In genomic region chr7:19872094-19872493, GRCh38 we compare ENCODE assay signal across 30 cellular contexts.
"Had no signal": no experiment of that assay in that cellular context is flagged by ENCODE, and none has a peak within 500 bp of the region (broad histone marks: within the 10 kb centered on the region; RNA-seq: fewer than 3 reads in every experiment).

No MANE protein-coding gene starts in this region.

- H3K4me2 ChIP-seq: smooth muscle cell had no signal

- FAIRE-seq: urothelium cell line had no signal

- H3K4me1 ChIP-seq: parathyroid adenoma, psoas muscle, spleen, suprapubic skin, testis, tibial artery, transverse colon, upper lobe of left lung, vagina had no signal

- H3K4me3 ChIP-seq: psoas muscle, skin epidermis, smooth muscle cell, spleen, suprapubic skin, testis, tibial artery, transverse colon, upper lobe of left lung, vagina had no signal

- H3K9me3 ChIP-seq: neutrophil, psoas muscle, spleen, suprapubic skin, testis, tibial artery, transverse colon, upper lobe of left lung, vagina had no signal

- DNase-seq: naive thymus-derived CD8-positive, alpha-beta T cell; nephron progenitor cell; nucleus accumbens; posterior cingulate gyrus; psoas muscle; right cardiac atrium; spleen; stimulated activated CD4-positive, alpha-beta T cell treated with anti-CD3 and anti-CD28 coated beads, Interleukin-12 subunit alpha, Interleukin-12 subunit beta, amount 100 ng/mL, for 4 hours; stimulated activated CD4-positive, alpha-beta T cell treated with anti-CD3 and anti-CD28 coated beads, Interleukin-1b, Interleukin-23, amount 100 ng/mL, for 48 hours; stimulated activated CD4-positive, alpha-beta T cell treated with anti-CD3 and anti-CD28 coated beads, Interleukin-4, amount 100 ng/mL, for 1 hour; stimulated activated CD4-positive, alpha-beta T cell treated with anti-CD3 and anti-CD28 coated beads, Interleukin-4, amount 100 ng/mL, for 4 hours; stimulated activated CD8-positive, alpha-beta memory T cell treated with anti-CD3 and anti-CD28 coated beads, Interleukin-4, amount 100 ng/mL, for 48 hours; stimulated activated naive CD4-positive, alpha-beta T cell; stimulated activated naive CD8-positive, alpha-beta T cell treated with anti-CD3 and anti-CD28 coated beads, Interleukin-15, amount 100 ng/mL, for 72 hours; stimulated activated naive CD8-positive, alpha-beta T cell treated with anti-CD3 and anti-CD28 coated beads, Interleukin-15, Interleukin-2, amounts not matched to agents 100 U/mL and 50 U/mL, for 24 hours; substantia nigra; testis; tibial artery; transverse colon; upper lobe of left lung had no signal

- H3K27me3 ChIP-seq: neutrophil, spleen, suprapubic skin, testis, tibial artery, transverse colon, upper lobe of left lung, vagina had no signal

- H3K9ac ChIP-seq: parathyroid adenoma had no signal

- H3K79me2 ChIP-seq: parathyroid adenoma had no signal

- H3K36me3 ChIP-seq: neutrophil, spleen, suprapubic skin, tibial artery, transverse colon, upper lobe of left lung, vagina had no signal

- H3K27ac ChIP-seq: neutrophil, parathyroid adenoma, psoas muscle, skin epidermis, spleen, suprapubic skin, testis, tibial artery, transverse colon, upper lobe of left lung, vagina had no signal

- ATAC-seq: naive thymus-derived CD8-positive, alpha-beta T cell; natural killer cell treated with Interleukin-12 subunit alpha and Interleukin-12 subunit beta and Interleukin-15 and Interleukin-18, amount 100 ng/mL, for 72 hours; psoas muscle; right cardiac atrium; sciatic nerve; stimulated activated memory B cell treated with anti-CD40 and anti-IgM and Interleukin-4, amounts not matched to agents 10 μg/mL and 1 μg/mL and 100 μg/mL, for 72 hours; stimulated activated naive CD8-positive, alpha-beta T cell treated with anti-CD3 and anti-CD28 coated beads, Interleukin-15, amount 100 ng/mL, for 72 hours; stimulated activated naive CD8-positive, alpha-beta T cell treated with anti-CD3 and anti-CD28 coated beads, Interleukin-15, Interleukin-2, amounts not matched to agents 100 U/mL and 50 U/mL, for 24 hours had no signal

- H2AFZ ChIP-seq: parathyroid adenoma had no signal
